ENCODE assay signal across 8 cellular contexts in genomic region chr3:187750041-187750512, GRCh38. TPM values are rescaled to one million over a fixed set of nuclear protein-coding genes. Genes with fewer than 3 reads are reported as not detected.
DNase-seq lines count a peak whose midpoint lies in the region; ATAC-seq and TF ChIP-seq lines count a peak whose summit lies in the region.

No MANE protein-coding gene starts in this region.

- H3K4me3 Mint-ChIP-seq in nephron progenitor cell = peak overlapping the region; percentile 74

- H3K4me3 ChIP-seq in DOHH2 (ENCODE audit: low read length) (peak overlapping the region; percentile 80), endocrine pancreas (ENCODE audit: control insufficient read depth, insufficient read depth, low read length) (peak overlapping the region; percentile 68), aorta (ENCODE audit: low read length in 2 of 2) (no peak overlapping the region)

- no peaks in the 10 kb centered on the region for H4K20me1 ChIP-seq in DOHH2 (ENCODE audit: control insufficient read depth, insufficient read depth, low read depth, low read length)

- intact Hi-C loops in aorta (cut with DNase I) = no loop called here

- no peaks in the 10 kb centered on the region for H3K36me3 Mint-ChIP-seq in nephron progenitor cell (ENCODE audit: low read depth)

- H3K4me1 ChIP-seq in DOHH2 (ENCODE audit: control insufficient read depth, low read length) = peaks cover 52% of the 10 kb centered on the region
- H3K4me1 ChIP-seq in endocrine pancreas (ENCODE audit: control insufficient read depth, insufficient read depth, low read length) = peaks cover 7% of the 10 kb centered on the region
- H3K4me1 ChIP-seq in aorta (ENCODE audit: control insufficient read depth in 1 of 2, insufficient read depth in 2 of 2, low read length in 2 of 2) = peaks cover 0 to 6% of the 10 kb centered on the region in 2 donors

- peak overlapping the region; percentile 44 for H3K9ac ChIP-seq in endocrine pancreas (ENCODE audit: control insufficient read depth, insufficient read depth, low read length)

- H3K9me3 Mint-ChIP-seq in nephron progenitor cell = no peaks in the 10 kb centered on the region

- no peaks in the 10 kb centered on the region for H3K27me3 ChIP-seq in DOHH2 (ENCODE audit: control insufficient read depth, low read length)
- no peaks in the 10 kb centered on the region for H3K27me3 ChIP-seq in endocrine pancreas (ENCODE audit: control insufficient read depth, insufficient read depth, low read length)
- H3K27me3 ChIP-seq in aorta (ENCODE audit: control insufficient read depth in 1 of 2, insufficient read depth in 2 of 2, low read length in 1 of 2) = no peaks in the 10 kb centered on the region

- H3K4me1 Mint-ChIP-seq in nephron progenitor cell = peaks cover 69% of the 10 kb centered on the region

- peaks cover 36% of the 10 kb centered on the region for H3F3A ChIP-seq in DOHH2 (ENCODE audit: control insufficient read depth, insufficient read depth)

- DNase-seq in NCI-H510A (lab: John Stamatoyannopoulos, UW) = peak; percentile 94
- DNase-seq in nephron progenitor cell = peak; percentile 38
- DNase-seq in aorta = no peak
- DNase-seq in SKM-1 treated with dmso at 0.1 percent for 144 hours (lab: John Stamatoyannopoulos, UW; ENCODE audit: unreplicated experiment) = no peak
- DNase-seq in activated CD4-positive, alpha-beta T cell treated with anti-CD3 and anti-CD28 coated beads, Interleukin-2, amount 50 U/mL, for 48 hours = no peak

- no peaks in the 10 kb centered on the region for H3K9me2 ChIP-seq in DOHH2 (replicated peaks; ENCODE audit: control insufficient read depth, low read length)

- 63 to 65% methylated on average over 11 of the region's 11 CpGs for WGBS in aorta, 2 donors

- TF ChIP-seq CTCF in DOHH2 (IDR thresholded peaks at IDR 0.05; ENCODE audit: low read depth, low read length, poor library complexity, severe bottlenecking) (no peak), nephron progenitor cell (IDR thresholded peaks at IDR 0.05) (no peak)

- peaks cover 33% of the 10 kb centered on the region for H3K79me2 ChIP-seq in DOHH2 (ENCODE audit: control insufficient read depth, low read length)

- peaks cover 3% of the 10 kb centered on the region for H3K27me3 Mint-ChIP-seq in nephron progenitor cell (ENCODE audit: low read depth, poor library complexity)

- peak overlapping the region; percentile 30 for H3K27ac Mint-ChIP-seq in nephron progenitor cell

- peak overlapping the region; percentile 93 for H3K4me2 ChIP-seq in DOHH2 (ENCODE audit: low read length)

- H3K27ac ChIP-seq in DOHH2 (ENCODE audit: low read depth, low read length) (peak overlapping the region; percentile 89), aorta (ENCODE audit: low read depth in 1 of 2, low read length in 2 of 2) (peak overlapping the region in 1 of 2 donors; percentile 30)

- H3K36me3 ChIP-seq in DOHH2 (ENCODE audit: control insufficient read depth, low read length) (peaks cover 3% of the 10 kb centered on the region; the same call in 1 of the 2 replicates), endocrine pancreas (ENCODE audit: control insufficient read depth, insufficient read depth, low read length) (no peaks in the 10 kb centered on the region), aorta (ENCODE audit: control insufficient read depth in 1 of 2, insufficient read depth in 2 of 2, low read length in 1 of 2) (no peaks in the 10 kb centered on the region)

- no peak for ATAC-seq in aorta (ENCODE audit: low FRiP score)
- ATAC-seq in HG03457 (IDR thresholded peaks at IDR 0.05; ENCODE audit: unreplicated experiment) = no peak

- H3K9me3 ChIP-seq in DOHH2 (ENCODE audit: control insufficient read depth, insufficient read depth, low read length) (no peaks in the 10 kb centered on the region), endocrine pancreas (ENCODE audit: control insufficient read depth, low read length) (no peaks in the 10 kb centered on the region), aorta (ENCODE audit: control insufficient read depth, low read length) (no peaks in the 10 kb centered on the region)

RNA-seq across cellular contexts. Expression of gene BCL6, which starts 4.8 kb away (rescaled TPM):
- total RNA-seq in aorta = 100 to 1,000 TPM; 136 to 154 TPM
- 10 to 100 TPM; 16.7 to 60.8 TPM for polyA plus RNA-seq in aorta

RNA-seq across cellular contexts. Expression of gene RTP2, which starts 47.7 kb away (rescaled TPM):
- total RNA-seq in aorta = not detected
- not detected for polyA plus RNA-seq in aorta

Comparison
In these comparisons a context has a peak if more than half of its experiments do, and no peak if none do; other contexts are left out.
1. H3K4me3 ChIP-seq: peak in DOHH2 (single experiment) and endocrine pancreas (single experiment); none in aorta (0 of 2).
2. DNase-seq: peak in NCI-H510A (single experiment) and nephron progenitor cell (single experiment); none in aorta (0 of 2), SKM-1 treated with dmso at 0.1 percent for 144 hours (single experiment) and activated CD4-positive, alpha-beta T cell treated with anti-CD3 and anti-CD28 coated beads, Interleukin-2, amount 50 U/mL, for 48 hours (0 of 2).